8 cellular contexts compared by ENCODE assay signal in the genomic region with DNA sequence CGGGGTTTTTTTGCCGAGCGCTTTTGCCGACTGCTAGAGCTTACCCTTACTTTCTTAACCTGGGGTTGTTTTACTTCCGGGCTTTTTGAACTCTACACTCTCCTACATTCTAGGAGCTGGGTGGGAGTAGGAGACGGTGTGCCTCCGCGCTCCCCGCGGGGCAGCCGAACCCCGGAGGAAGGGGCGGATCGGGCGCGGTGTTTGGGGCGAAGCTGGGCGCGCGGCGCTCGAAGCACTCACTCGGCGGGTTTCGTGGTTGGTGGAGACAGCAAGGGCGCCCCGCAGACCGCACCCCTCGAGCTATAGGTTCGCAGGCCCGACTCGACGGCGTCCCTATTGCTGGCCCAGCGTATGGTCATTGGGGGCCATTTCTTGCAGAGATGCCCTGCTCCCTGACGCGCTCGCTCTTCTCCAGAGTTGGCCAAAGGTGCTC. TPM values are rescaled to one million over a fixed set of nuclear protein-coding genes. Genes with fewer than 3 reads are reported as not detected.
DNase-seq lines count a peak whose midpoint lies in the region; ATAC-seq lines count a peak whose summit lies in the region.

No MANE protein-coding gene starts in this region.

- H3K36me3 Mint-ChIP-seq in activated CD4-positive, alpha-beta T cell treated with anti-CD3 and anti-CD28 coated beads, Interleukin-2, amount 10 ng/mL, durations not matched to agents 7 days and 5 days (ENCODE audit: low read depth): peaks cover 44% of the 10 kb centered on the region

- peak overlapping the region; percentile 82 for H3K4me3 ChIP-seq in ectodermal cell (ENCODE audit: insufficient read depth, low read depth, low read length)

- POLR2A ChIA-PET in activated CD4-positive, alpha-beta T cell treated with anti-CD3 and anti-CD28 coated beads, Interleukin-2, amount 10 ng/mL, durations not matched to agents 7 days and 5 days (lab: Charles Lee): interaction anchor here (0.8 to 1.8 kb wide), 5 partner anchors 36 to 83 kb away, joined by 3 to 23 read pairs (median 3); no protein-coding TSS in a partner anchor

- H3K9me3 ChIP-seq in ectodermal cell (ENCODE audit: control insufficient read depth, low read length): no peaks in the 10 kb centered on the region

- 1% methylated on average over 37 to 38 of the region's 38 CpGs for WGBS in ectodermal cell, 2 experiments

- peaks cover 3% of the 10 kb centered on the region for H3K27me3 ChIP-seq in ectodermal cell (ENCODE audit: control insufficient read depth, insufficient read depth, low read length, poor library complexity, severe bottlenecking)

- peaks cover 8% of the 10 kb centered on the region for H3K36me3 ChIP-seq in ectodermal cell (ENCODE audit: control insufficient read depth, insufficient read depth, low read length)

- ATAC-seq in GM18861 (IDR thresholded peaks at IDR 0.05; ENCODE audit: unreplicated experiment): peak; percentile 37
- ATAC-seq in HG03045 (IDR thresholded peaks at IDR 0.05; ENCODE audit: unreplicated experiment): peak; percentile 76

- CTCF ChIA-PET in activated CD4-positive, alpha-beta T cell treated with anti-CD3 and anti-CD28 coated beads, Interleukin-2, amount 10 ng/mL, durations not matched to agents 7 days and 5 days (lab: Charles Lee): interaction anchor here (1.0 to 1.7 kb wide), 8 partner anchors 8 to 71 kb away, joined by 3 to 10 read pairs (median 4); no protein-coding TSS in a partner anchor

- peak overlapping the region; percentile 97 for H3K27ac ChIP-seq in ectodermal cell (ENCODE audit: insufficient read depth, low read depth, low read length, poor library complexity, severe bottlenecking)

- peaks cover 28% of the 10 kb centered on the region for H3K4me1 Mint-ChIP-seq in activated CD4-positive, alpha-beta T cell treated with anti-CD3 and anti-CD28 coated beads, Interleukin-2, amount 10 ng/mL, durations not matched to agents 7 days and 5 days

- DNase-seq in ACHN: peak; percentile 85
- DNase-seq in NCI-H446 treated with DMSO at 0.1 percent for 48 hours (lab: John Stamatoyannopoulos, UW): peak; percentile 76
- peak; percentile 80 for DNase-seq in activated CD4-positive, alpha-beta T cell treated with anti-CD3 and anti-CD28 coated beads, Interleukin-2, amount 10 ng/mL, durations not matched to agents 7 days and 5 days
- DNase-seq in mesenteric fat pad (ENCODE audit: low spot score): peak; percentile 91
- DNase-seq in stimulated activated CD8-positive, alpha-beta memory T cell treated with anti-CD3 and anti-CD28 coated beads, Interleukin-4, amount 100 ng/mL, for 1 hour (ENCODE audit: low read depth in 2 of 2, low spot score in 1 of 2): peak; percentile 48 to 55

- H3K27me3 Mint-ChIP-seq in activated CD4-positive, alpha-beta T cell treated with anti-CD3 and anti-CD28 coated beads, Interleukin-2, amount 10 ng/mL, durations not matched to agents 7 days and 5 days: peaks cover 29% of the 10 kb centered on the region

- H3K9me3 Mint-ChIP-seq in activated CD4-positive, alpha-beta T cell treated with anti-CD3 and anti-CD28 coated beads, Interleukin-2, amount 10 ng/mL, durations not matched to agents 7 days and 5 days: peaks cover 9% of the 10 kb centered on the region

- peaks cover 8% of the 10 kb centered on the region for H3K4me1 ChIP-seq in ectodermal cell (ENCODE audit: control insufficient read depth, insufficient read depth, low read length)

- in situ Hi-C loops in ACHN (cut with HindIII; ENCODE audit: low pct_ligation_motif_present, low pct_unique_long_range_greater_than_20kb, low sequenced_read_pairs): no loop called here

- H3K27ac Mint-ChIP-seq in activated CD4-positive, alpha-beta T cell treated with anti-CD3 and anti-CD28 coated beads, Interleukin-2, amount 10 ng/mL, durations not matched to agents 7 days and 5 days: peak overlapping the region; percentile 99

- peak overlapping the region; percentile 87 for H3K4me3 Mint-ChIP-seq in activated CD4-positive, alpha-beta T cell treated with anti-CD3 and anti-CD28 coated beads, Interleukin-2, amount 10 ng/mL, durations not matched to agents 7 days and 5 days

RNA-seq across cellular contexts. Expression of a gene that starts 0.2 kb away (rescaled TPM):
- 10 to 100 TPM; 17.8 to 18.9 TPM for total RNA-seq in activated CD4-positive, alpha-beta T cell treated with anti-CD3 and anti-CD28 coated beads, Interleukin-2, amount 10 ng/mL, durations not matched to agents 7 days and 5 days
- polyA plus RNA-seq in ectodermal cell (2013, experiment 1 of 4): 26.3 TPM
- polyA plus RNA-seq in ectodermal cell (2013, experiment 2 of 4): 32.1 TPM
- polyA plus RNA-seq in ectodermal cell (2013, experiment 3 of 4): 28.1 TPM
- 32.8 TPM for polyA plus RNA-seq in ectodermal cell (2013, experiment 4 of 4)
- total RNA-seq in mesenteric fat pad: 12.9 TPM

Comparison
In these comparisons a context has a peak if more than half of its experiments do, and no peak if none do; other contexts are left out.
1. Peak in every context shown above with its lines: DNase-seq, ATAC-seq, H3K4me3 ChIP-seq and H3K27ac ChIP-seq.